22 cellular contexts compared by ENCODE assay signal in the genomic region with DNA sequence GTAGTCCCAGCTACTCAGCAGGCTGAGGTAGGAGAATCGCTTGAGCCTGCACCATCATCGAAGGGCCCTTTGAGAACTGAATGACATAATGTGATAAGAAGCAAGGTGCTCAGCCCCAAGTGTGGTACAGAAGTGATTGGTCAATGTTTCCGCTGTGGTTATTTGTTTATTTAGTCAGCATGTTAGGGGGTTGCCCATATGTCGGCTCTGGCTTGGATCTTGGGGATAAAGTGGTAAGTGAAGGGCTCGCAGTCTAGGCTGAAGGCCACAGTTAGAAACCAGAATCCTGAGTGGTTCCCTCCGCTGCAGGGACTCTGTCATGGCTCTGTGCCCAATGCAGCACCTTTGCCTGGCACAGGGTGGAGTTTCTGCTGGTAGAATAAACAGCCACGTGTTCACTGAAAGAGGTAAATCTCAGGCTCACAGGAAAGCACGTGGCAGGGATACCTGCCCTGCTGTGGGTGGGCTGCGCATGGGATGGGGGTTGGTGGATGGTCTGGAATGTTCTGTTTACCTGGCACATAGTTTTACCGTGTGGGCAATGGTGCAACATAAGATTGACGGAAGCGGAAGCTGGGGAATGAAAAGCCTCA. TPM values are rescaled to one million over a fixed set of nuclear protein-coding genes. Genes with fewer than 3 reads are reported as not detected.
DNase-seq lines count a peak whose midpoint lies in the region; ATAC-seq, FAIRE-seq and TF ChIP-seq lines count a peak whose summit lies in the region.
"Had no signal": no experiment of that assay in that cellular context is flagged by ENCODE, and none has a peak within 500 bp of the region (broad histone marks: within the 10 kb centered on the region; RNA-seq: fewer than 3 reads in every experiment).

No MANE protein-coding gene starts in this region.

- BruUV-seq in K562 (replicated peaks; lab: Mats Ljungman, UMichigan) (no TSS peak), A673 (replicated peaks; lab: Mats Ljungman, UMichigan) (no TSS peak)

- no peak overlapping the region for H4K91ac ChIP-seq in mesenchymal stem cell (ENCODE audit: low read length)

- FAIRE-seq in K562 (lab: Jason Lieb, UNC) = no peak

- in situ Hi-C loops in K562 (cut with MboI) = no loop called here

- no peak for ATAC-seq in K562
- peak; percentile 87 for ATAC-seq in upper lobe of right lung
- no peak for ATAC-seq in GM21576 (IDR thresholded peaks at IDR 0.05; ENCODE audit: unreplicated experiment)
- ATAC-seq in activated T-cell treated with anti-CD3 and anti-CD28 coated beads, Interleukin-2, amount 50 U/mL, for 72 hours (replicated peaks in 1 of 2) = no peak
- ATAC-seq: T-helper 17 cell had no signal

- no peak overlapping the region for H2AFZ ChIP-seq in K562 (ENCODE audit: low read depth, low read length)
- no peak overlapping the region for H2AFZ ChIP-seq in mesenchymal stem cell (ENCODE audit: low read depth, low read length)

- H3K27me3 ChIP-seq in K562 (ENCODE audit: control insufficient read depth in 2 of 2, insufficient read depth in 2 of 2, low read length in 2 of 2) = peaks cover 0 to 22% of the 10 kb centered on the region in 2 experiments; a peak in 1 of 5 replicates
- H3K27me3 ChIP-seq in mesenchymal stem cell (ENCODE audit: control insufficient read depth in 1 of 2, insufficient read depth in 1 of 2, low read length in 2 of 2) = peaks cover 0 to 3% of the 10 kb centered on the region in 2 experiments
- H3K27me3 ChIP-seq in upper lobe of right lung = no peaks in the 10 kb centered on the region
- H3K27me3 ChIP-seq in A673 (replicated peaks; ENCODE audit: insufficient read depth, low read depth, low read length, poor library complexity) = no peaks in the 10 kb centered on the region

- H3K4me2 ChIP-seq in K562 (ENCODE audit: insufficient read depth, low read length) = no peak overlapping the region
- no peak overlapping the region for H3K4me2 ChIP-seq in mesenchymal stem cell (ENCODE audit: low read length, poor library complexity, severe bottlenecking)

- H3K27ac ChIP-seq in K562 (ENCODE audit: extremely low read depth, low read depth, low read length) (no peak overlapping the region), mesenchymal stem cell (ENCODE audit: low read length, poor library complexity, severe bottlenecking) (no peak overlapping the region), upper lobe of right lung (peak overlapping the region; percentile 44), A673 (ENCODE audit: low read depth, low read length, poor library complexity, severe bottlenecking) (no peak overlapping the region)
- H3K27ac ChIP-seq: thoracic aorta, VCaP had no signal

- no peak overlapping the region for H2BK120ac ChIP-seq in mesenchymal stem cell (ENCODE audit: low read depth, low read length)

- peaks cover 3% of the 10 kb centered on the region in 2 donors for H3K9me3 Mint-ChIP-seq in activated T-cell treated with anti-CD3 and anti-CD28 coated beads, Interleukin-2, amount 50 U/mL, for 72 hours
- H3K9me3 Mint-ChIP-seq: activated naive CD4-positive, alpha-beta T cell treated with anti-CD3 and anti-CD28 coated beads, Interleukin-2, amount 50 U/mL, for 24 hours; central memory CD8-positive, alpha-beta T cell had no signal

- H3K4me3 ChIP-seq in K562 = no peak overlapping the region
- peak overlapping the region in 1 of 2 experiments; percentile 14 for H3K4me3 ChIP-seq in mesenchymal stem cell (ENCODE audit: insufficient read depth in 1 of 2, low read depth in 1 of 2, low read length in 2 of 2)
- H3K4me3 ChIP-seq in upper lobe of right lung = no peak overlapping the region
- H3K4me3 ChIP-seq in A673 (ENCODE audit: low read depth, low read length, poor library complexity, severe bottlenecking) = no peak overlapping the region
- H3K4me3 ChIP-seq: thoracic aorta had no signal

- H3K14ac ChIP-seq in mesenchymal stem cell (ENCODE audit: low read length in 2 of 2) = no peak overlapping the region

- CTCF ChIA-PET in K562 (lab: Yijun Ruan, JAX; ENCODE audit: low intra/inter-chr PET ratio) (no interaction called here), A673 (lab: Charles Lee) (no interaction called here)

- 6% methylated on average over 12 of the region's 12 CpGs for WGBS in K562 (ENCODE audit: insufficient coverage, low coverage, missing lambda C conversion rate)
- 87% methylated on average over 12 of the region's 12 CpGs for WGBS in mesenchymal stem cell

- TF ChIP-seq EP300 in K562 (IDR thresholded peaks at IDR 0.05; ENCODE audit: low read length) = no peak

- POLR2A ChIA-PET in K562 (lab: Yijun Ruan, JAX) = interaction anchor here (0.7 to 0.8 kb wide), 2 partner anchors 18 to 69 kb away, joined by 3 read pairs; no protein-coding TSS in a partner anchor
- POLR2A ChIA-PET in A673 (lab: Charles Lee; ENCODE audit: low non-redundant PET) = no interaction called here

- TF ChIP-seq CTCF in K562 (IDR thresholded peaks at IDR 0.05 in 2 of 3, conservative IDR thresholded peaks at IDR 0.05 in 1 of 3; ENCODE audit: insufficient read depth in 2 of 3, low read depth in 1 of 3, low read length in 3 of 3) (no peak), upper lobe of right lung (IDR thresholded peaks at IDR 0.05) (no peak), A673 (conservative IDR thresholded peaks at IDR 0.05; ENCODE audit: low read depth, low read length) (no peak)

- H3K23ac ChIP-seq in mesenchymal stem cell (ENCODE audit: low read length in 2 of 2) = no peak overlapping the region

- peak overlapping the region; percentile 40 for H4K8ac ChIP-seq in mesenchymal stem cell (ENCODE audit: low read length)

- peaks cover 12% of the 10 kb centered on the region for H3K27me3 Mint-ChIP-seq in activated T-cell treated with anti-CD3 and anti-CD28 coated beads, Interleukin-2, amount 50 U/mL, for 72 hours (ENCODE audit: low read depth)
- H3K27me3 Mint-ChIP-seq: activated naive CD4-positive, alpha-beta T cell treated with anti-CD3 and anti-CD28 coated beads, Interleukin-2, amount 50 U/mL, for 24 hours had no signal

- H3K4me1 Mint-ChIP-seq in activated T-cell treated with anti-CD3 and anti-CD28 coated beads, Interleukin-2, amount 50 U/mL, for 72 hours (ENCODE audit: low read depth) = no peaks in the 10 kb centered on the region
- H3K4me1 Mint-ChIP-seq: activated naive CD4-positive, alpha-beta T cell treated with anti-CD3 and anti-CD28 coated beads, Interleukin-2, amount 50 U/mL, for 24 hours; central memory CD8-positive, alpha-beta T cell; T-helper 17 cell had no signal

- H3K27ac Mint-ChIP-seq in activated T-cell treated with anti-CD3 and anti-CD28 coated beads, Interleukin-2, amount 50 U/mL, for 72 hours = no peak overlapping the region
- H3K27ac Mint-ChIP-seq: activated naive CD4-positive, alpha-beta T cell treated with anti-CD3 and anti-CD28 coated beads, Interleukin-2, amount 50 U/mL, for 24 hours; T-helper 17 cell had no signal

- no peak overlapping the region for H3K4me3 Mint-ChIP-seq in activated T-cell treated with anti-CD3 and anti-CD28 coated beads, Interleukin-2, amount 50 U/mL, for 72 hours
- H3K4me3 Mint-ChIP-seq: activated naive CD4-positive, alpha-beta T cell treated with anti-CD3 and anti-CD28 coated beads, Interleukin-2, amount 50 U/mL, for 24 hours; central memory CD8-positive, alpha-beta T cell; T-helper 17 cell had no signal

- H3K18ac ChIP-seq in mesenchymal stem cell (ENCODE audit: low read depth in 1 of 2, low read length in 2 of 2) = no peak overlapping the region

- H3K9ac ChIP-seq in K562 (ENCODE audit: insufficient read depth in 1 of 2, low read depth in 2 of 2, low read length in 2 of 2) (no peak overlapping the region), mesenchymal stem cell (ENCODE audit: low read length) (no peak overlapping the region)

- H2BK5ac ChIP-seq in mesenchymal stem cell (ENCODE audit: low read depth, low read length, poor library complexity, severe bottlenecking) = no peak overlapping the region

- H3K36me3 ChIP-seq in K562 (ENCODE audit: control insufficient read depth, insufficient read depth, low read length) (no peaks in the 10 kb centered on the region), mesenchymal stem cell (ENCODE audit: control insufficient read depth in 1 of 2, insufficient read depth in 2 of 2, low read depth in 1 of 2, low read length in 2 of 2) (no peaks in the 10 kb centered on the region), upper lobe of right lung (no peaks in the 10 kb centered on the region), A673 (ENCODE audit: insufficient read depth, low read length, poor library complexity, severe bottlenecking) (no peaks in the 10 kb centered on the region)
- H3K36me3 ChIP-seq: thoracic aorta had no signal

- H2BK15ac ChIP-seq in mesenchymal stem cell (ENCODE audit: low read depth, poor library complexity, severe bottlenecking) = no peak overlapping the region

- H3K9me1 ChIP-seq in K562 (ENCODE audit: control insufficient read depth, insufficient read depth, low read length) = no peaks in the 10 kb centered on the region

- no peak for TF ChIP-seq RAD21 in K562 (CRISPR knock-in tag; conservative IDR thresholded peaks at IDR 0.05 in 1 of 2, IDR thresholded peaks at IDR 0.05 in 1 of 2)

- no peaks in the 10 kb centered on the region for H3K79me2 ChIP-seq in K562 (ENCODE audit: control insufficient read depth, insufficient read depth, low read length)

- H3K4me1 ChIP-seq in K562 (replicated peaks in 1 of 2; ENCODE audit: control insufficient read depth in 2 of 2, insufficient read depth in 2 of 2, low read length in 2 of 2) (no peaks in the 10 kb centered on the region), mesenchymal stem cell (ENCODE audit: control insufficient read depth, insufficient read depth, low read depth, low read length) (no peaks in the 10 kb centered on the region), upper lobe of right lung (no peaks in the 10 kb centered on the region), A673 (ENCODE audit: insufficient read depth, low read length, poor library complexity, severe bottlenecking) (no peaks in the 10 kb centered on the region)

- H3K79me1 ChIP-seq in mesenchymal stem cell (replicated peaks; ENCODE audit: low read length, poor library complexity, severe bottlenecking) = no peaks in the 10 kb centered on the region

- no peak overlapping the region for H2BK12ac ChIP-seq in mesenchymal stem cell (ENCODE audit: low read length in 2 of 2)

- DNase-seq in NCI-H2171 treated with DMSO at 0.1 percent for 48 hours (lab: John Stamatoyannopoulos, UW) (peak; percentile 31), NCI-H2171 (lab: John Stamatoyannopoulos, UW) (no peak), K562 (ENCODE audit: extremely low read depth in 1 of 4, low spot score in 3 of 4) (no peak), mesenchymal stem cell (peak; percentile 15), upper lobe of right lung (peak; percentile 84), A673 (ENCODE audit: low spot score) (no peak)
- DNase-seq in activated T-cell treated with anti-CD3 and anti-CD28 coated beads, Interleukin-2, amount 50 U/mL, for 72 hours = no peak
- DNase-seq: 8988T; activated CD4-positive, alpha-beta T cell treated with anti-CD3 and anti-CD28 coated beads, Interleukin-2, amount 50 U/mL, for 1 hour; AML-193; anterior cingulate cortex; DND-41; NCI-H1105; NCI-H2081; NCI-H510A; stimulated activated CD4-positive, alpha-beta T cell treated with anti-CD3 and anti-CD28 coated beads, Interleukin-1b, Interleukin-23, amount 100 ng/mL, for 48 hours; T-helper 17 cell had no signal

- H2AK5ac ChIP-seq in mesenchymal stem cell (ENCODE audit: low read length, severe bottlenecking) = no peak overlapping the region

- H3K36me3 Mint-ChIP-seq in activated T-cell treated with anti-CD3 and anti-CD28 coated beads, Interleukin-2, amount 50 U/mL, for 72 hours (ENCODE audit: insufficient read depth in 2 of 2) = peaks cover 0 to 2% of the 10 kb centered on the region in 2 donors
- H3K36me3 Mint-ChIP-seq: activated naive CD4-positive, alpha-beta T cell treated with anti-CD3 and anti-CD28 coated beads, Interleukin-2, amount 50 U/mL, for 24 hours had no signal

- intact Hi-C loops in K562 (cut with micrococcal nuclease) = no loop called here
- intact Hi-C loops in upper lobe of right lung (cut with DNase I) = no loop called here
- intact Hi-C loops in A673 (cut with micrococcal nuclease; ENCODE audit: unreplicated experiment) = no loop called here

- H3K4ac ChIP-seq in mesenchymal stem cell (ENCODE audit: low read depth in 1 of 2, low read length in 2 of 2) = no peak overlapping the region

- H3K9me3 ChIP-seq in K562 (replicated peaks; ENCODE audit: control insufficient read depth, insufficient read depth, low read depth, low read length) (no peaks in the 10 kb centered on the region), mesenchymal stem cell (ENCODE audit: control insufficient read depth, low read length) (peaks cover 9% of the 10 kb centered on the region), upper lobe of right lung (no peaks in the 10 kb centered on the region), A673 (ENCODE audit: low read depth, low read length, poor library complexity, severe bottlenecking) (no peaks in the 10 kb centered on the region)
- H3K9me3 ChIP-seq: thoracic aorta had no signal

- no peaks in the 10 kb centered on the region for H4K20me1 ChIP-seq in K562 (replicated peaks; ENCODE audit: control insufficient read depth, insufficient read depth, low read length)

- no peak for TF ChIP-seq POLR2A in K562 (conservative IDR thresholded peaks at IDR 0.05)

RNA-seq across cellular contexts. Expression of a gene that starts 35.4 kb away (rescaled TPM):
- not detected in 2 replicates for total RNA-seq in K562 (2011; cell fraction: chromatin; rRNA removed; ENCODE audit: low replicate concordance)
- not detected in 2 replicates for total RNA-seq in K562 (2011; cell fraction: nucleolus; rRNA removed)
- total RNA-seq in K562 (2011; cell fraction: nucleoplasm; rRNA removed) = not detected in 2 replicates
- total RNA-seq in K562 (2014; rRNA removed) (not detected in 2 replicates), K562 (2014; rRNA removed; fragmentation: Illumina TruSeq; extraction: Trizol) (not detected in 2 replicates), K562 (2015; rRNA removed; fragmentation: Illumina TruSeq; extraction: Trizol) (not detected in 2 replicates), K562 (2021) (not detected in 2 replicates), upper lobe of right lung (13.7 TPM), A673 (2021) (0.24 and 0.61 TPM in 2 replicates)
- polyA plus RNA-seq in K562 (2011; rRNA removed) (not detected in 2 replicates), K562 (2014; fragmentation: Illumina TruSeq; extraction: Trizol) (not detected in 2 replicates), K562 (2014; fragmentation: Nextera tagmentation; extraction: Ambion mirVana) (not detected), K562 (2014; rRNA removed) (not detected in 2 replicates)
- not detected in 2 replicates for polyA plus RNA-seq in K562 (2011; cell fraction: cytosol; rRNA removed)
- not detected in 2 replicates for polyA plus RNA-seq in K562 (2011; cell fraction: nucleus; rRNA removed)
- 0.11 TPM in 1 of 2 replicates, not detected in the other for polyA plus RNA-seq in K562 (2012)
- not detected in 2 replicates for polyA minus RNA-seq in K562 (2011; rRNA and poly(A)+ RNA removed)
- not detected in 2 replicates for polyA minus RNA-seq in K562 (2011; cell fraction: cytosol; rRNA and poly(A)+ RNA removed)
- polyA minus RNA-seq in K562 (2011; cell fraction: nucleus; rRNA and poly(A)+ RNA removed) = not detected in 2 replicates
- 5.4 TPM for polyA plus RNA-seq in mesenchymal stem cell (2013, experiment 1 of 2)
- 5.0 TPM for polyA plus RNA-seq in mesenchymal stem cell (2013, experiment 2 of 2)
- total RNA-seq in activated T-cell treated with anti-CD3 and anti-CD28 coated beads, Interleukin-2, amount 50 U/mL, for 72 hours = under 1 TPM; 0.36 to 0.39 TPM

Comparison
In these comparisons a context has a peak if more than half of its experiments do, and no peak if none do; other contexts are left out.
1. DNase-seq: peak in NCI-H2171 treated with DMSO at 0.1 percent for 48 hours (single experiment), mesenchymal stem cell (single experiment) and upper lobe of right lung (single experiment); none in NCI-H2171 (single experiment), K562 (0 of 4), activated T-cell treated with anti-CD3 and anti-CD28 coated beads, Interleukin-2, amount 50 U/mL, for 72 hours (0 of 2) and A673 (single experiment).